ENCODE assay signal across 8 cellular contexts in the genomic region with DNA sequence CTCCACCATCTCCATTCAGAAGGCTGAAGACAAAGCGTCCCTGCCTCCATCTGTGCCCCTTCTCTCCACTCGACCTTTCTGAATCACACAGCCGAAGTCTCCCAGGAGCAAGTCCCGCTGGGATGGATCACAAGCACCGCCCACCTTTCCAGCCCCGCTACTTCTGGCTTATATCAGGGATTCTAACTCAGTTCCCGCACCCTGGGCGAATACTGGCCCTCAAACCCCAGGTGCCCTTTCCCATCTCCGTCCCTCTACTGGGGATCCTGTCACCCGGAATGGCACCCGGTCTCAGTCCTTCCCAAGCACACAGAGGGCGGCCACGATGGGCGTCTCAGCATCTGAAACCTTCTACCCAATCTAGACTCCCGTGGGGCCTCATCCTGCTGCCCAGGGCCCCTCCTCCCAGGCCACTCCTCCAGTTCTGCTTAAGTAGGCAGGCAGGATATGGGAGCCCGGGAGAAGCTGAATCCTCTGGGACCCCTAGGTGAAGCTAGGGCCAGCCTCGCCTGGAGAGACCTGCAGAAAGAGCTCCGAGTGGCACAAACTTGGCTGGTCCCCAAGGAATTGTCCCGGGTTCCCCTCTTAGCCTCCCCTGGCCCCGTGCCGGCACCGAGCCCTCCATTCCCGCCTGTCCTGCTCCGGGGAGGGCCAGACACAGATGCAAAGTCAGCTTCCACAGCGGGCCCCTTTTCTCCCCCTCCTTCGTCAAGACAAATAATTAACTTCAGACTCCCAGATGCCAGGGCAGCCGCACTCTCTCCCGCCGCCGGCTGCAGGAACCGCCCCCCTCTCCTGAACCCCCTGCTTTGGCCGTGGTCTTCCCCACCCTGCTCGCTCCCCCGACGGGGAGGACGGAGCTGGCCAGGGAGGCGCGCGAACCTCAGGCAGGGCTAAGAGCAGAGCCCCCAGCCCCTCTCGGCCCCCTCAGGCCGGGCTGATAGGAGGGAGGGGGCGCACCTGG. TPM values are rescaled to one million over a fixed set of nuclear protein-coding genes. Genes with fewer than 3 reads are reported as not detected.
DNase-seq lines count a peak whose midpoint lies in the region; ATAC-seq, FAIRE-seq and TF ChIP-seq lines count a peak whose summit lies in the region.

No MANE protein-coding gene starts in this region.

- no peaks in the 10 kb centered on the region for H3K9me3 Mint-ChIP-seq in activated CD4-positive, alpha-beta memory T cell treated with anti-CD3 and anti-CD28 coated beads for 36 hours

- H3K4me2 ChIP-seq in trophoblast cell (ENCODE audit: low read length): peak overlapping the region; percentile 56

- CTCF ChIA-PET in activated CD4-positive, alpha-beta memory T cell treated with anti-CD3 and anti-CD28 coated beads for 36 hours (lab: Charles Lee): interaction anchor here (5.7 kb wide), 1 partner anchor 182 kb away, joined by 28 read pairs; no protein-coding TSS in a partner anchor

- no peak overlapping the region for H3K4ac ChIP-seq in trophoblast cell (ENCODE audit: low read depth, low read length)

- TF ChIP-seq CTCF in D721Med (IDR thresholded peaks at IDR 0.05; ENCODE audit: insufficient read depth, missing control alignments) (no peak), RWPE2 (IDR thresholded peaks at IDR 0.05; ENCODE audit: poor library complexity, severe bottlenecking) (no peak), foreskin keratinocyte (conservative IDR thresholded peaks at IDR 0.05) (no peak)

- H3K4me3 Mint-ChIP-seq in activated CD4-positive, alpha-beta memory T cell treated with anti-CD3 and anti-CD28 coated beads for 36 hours: no peak overlapping the region

- H2BK5ac ChIP-seq in trophoblast cell (ENCODE audit: low read depth, low read length, poor library complexity): no peak overlapping the region

- no peak overlapping the region for H3K27ac Mint-ChIP-seq in activated CD4-positive, alpha-beta memory T cell treated with anti-CD3 and anti-CD28 coated beads for 36 hours

- peak overlapping the region; percentile 83 for H2AFZ ChIP-seq in trophoblast cell (ENCODE audit: insufficient read depth, low read length, poor library complexity)

- FAIRE-seq in D721Med (lab: Jason Lieb, UNC): no peak

- WGBS in trophoblast cell (ENCODE audit: extremely low coverage, insufficient coverage, insufficient read length): no CpG with 5 or more reads among the region's 42 CpGs

- H3K79me2 ChIP-seq in trophoblast cell (ENCODE audit: control insufficient read depth, insufficient read depth, low read length, poor library complexity): no peaks in the 10 kb centered on the region

- H4K8ac ChIP-seq in trophoblast cell (ENCODE audit: low read depth, low read length): no peak overlapping the region

- POLR2A ChIA-PET in activated CD4-positive, alpha-beta memory T cell treated with anti-CD3 and anti-CD28 coated beads for 36 hours (lab: Charles Lee): no interaction called here

- no peak overlapping the region for H3K23ac ChIP-seq in trophoblast cell (ENCODE audit: low read length)

- peak overlapping the region; percentile 12 for H4K12ac ChIP-seq in trophoblast cell (ENCODE audit: low read depth, low read length)

- H2BK12ac ChIP-seq in trophoblast cell (ENCODE audit: low read length): no peak overlapping the region

- peaks cover 4% of the 10 kb centered on the region for H3K4me1 Mint-ChIP-seq in activated CD4-positive, alpha-beta memory T cell treated with anti-CD3 and anti-CD28 coated beads for 36 hours (ENCODE audit: low read depth)

- H3K27me3 ChIP-seq in RWPE2 (ENCODE audit: insufficient read depth, poor library complexity, severe bottlenecking) (peaks cover 10% of the 10 kb centered on the region), foreskin keratinocyte (peaks cover 62% of the 10 kb centered on the region), trophoblast cell (ENCODE audit: insufficient read depth, low read length) (peaks cover 25% of the 10 kb centered on the region)

- H4K91ac ChIP-seq in trophoblast cell (ENCODE audit: low read depth, low read length): no peak overlapping the region

- no peaks in the 10 kb centered on the region for H3K4me1 ChIP-seq in RWPE2 (ENCODE audit: insufficient read depth, poor library complexity, severe bottlenecking)
- H3K4me1 ChIP-seq in foreskin keratinocyte: no peaks in the 10 kb centered on the region
- peaks cover 8 to 10% of the 10 kb centered on the region in 2 experiments for H3K4me1 ChIP-seq in trophoblast cell (ENCODE audit: control insufficient read depth in 1 of 2, insufficient read depth in 2 of 2, low read length in 2 of 2)

- peak; percentile 24; the same call in 1 of the 3 replicates for ATAC-seq in RWPE2 (ENCODE audit: low read depth)
- peak; percentile 40 for ATAC-seq in foreskin keratinocyte
- ATAC-seq in GM18868 (IDR thresholded peaks at IDR 0.05; ENCODE audit: unreplicated experiment): no peak

- H3K18ac ChIP-seq in trophoblast cell (ENCODE audit: low read length): no peak overlapping the region

- H3K36me3 ChIP-seq in RWPE2 (ENCODE audit: low read depth) (no peaks in the 10 kb centered on the region), trophoblast cell (ENCODE audit: control insufficient read depth in 1 of 2, insufficient read depth in 2 of 2, low read length in 2 of 2) (no peaks in the 10 kb centered on the region)

- intact Hi-C loops in activated CD4-positive, alpha-beta memory T cell treated with anti-CD3 and anti-CD28 coated beads for 36 hours (cut with micrococcal nuclease): loop anchor here (10.0 kb wide), 1 partner anchor 55 kb away; no protein-coding TSS in a partner anchor

- H2AK5ac ChIP-seq in trophoblast cell (ENCODE audit: low read length): no peak overlapping the region

- no peak overlapping the region for H3K27ac ChIP-seq in RWPE2 (ENCODE audit: poor library complexity, severe bottlenecking)
- H3K27ac ChIP-seq in foreskin keratinocyte: no peak overlapping the region
- no peak overlapping the region for H3K27ac ChIP-seq in trophoblast cell (ENCODE audit: low read depth, low read length)

- H3K27me3 Mint-ChIP-seq in activated CD4-positive, alpha-beta memory T cell treated with anti-CD3 and anti-CD28 coated beads for 36 hours: peaks cover 45% of the 10 kb centered on the region

- H3K4me3 ChIP-seq in RWPE2 (ENCODE audit: severe bottlenecking): no peak overlapping the region
- H3K4me3 ChIP-seq in trophoblast cell (ENCODE audit: low read depth, low read length): peak overlapping the region; percentile 25

- H3K9ac ChIP-seq in trophoblast cell (ENCODE audit: low read length): no peak overlapping the region

- peak; percentile 77 for DNase-seq in D721Med (ENCODE audit: insufficient read length, low spot score)
- peak; percentile 47 for DNase-seq in RWPE2 (ENCODE audit: low spot score)
- no peak for DNase-seq in foreskin keratinocyte
- no peak for DNase-seq in trophoblast cell
- no peak for DNase-seq in A172 (ENCODE audit: low spot score)
- no peak for DNase-seq in activated CD4-positive, alpha-beta memory T cell treated with anti-CD3 and anti-CD28 coated beads for 36 hours
- DNase-seq in SIG-M5 treated with dmso at 0.1 percent for 504 hours (lab: John Stamatoyannopoulos, UW; ENCODE audit: unreplicated experiment): no peak

- no peak overlapping the region for H2BK120ac ChIP-seq in trophoblast cell (ENCODE audit: insufficient read depth, low read length, poor library complexity)

- H3K79me1 ChIP-seq in trophoblast cell (ENCODE audit: low read length): no peaks in the 10 kb centered on the region

- no peaks in the 10 kb centered on the region for H3K36me3 Mint-ChIP-seq in activated CD4-positive, alpha-beta memory T cell treated with anti-CD3 and anti-CD28 coated beads for 36 hours

- H3K9me3 ChIP-seq in RWPE2 (ENCODE audit: severe bottlenecking): no peaks in the 10 kb centered on the region
- peaks cover 4% of the 10 kb centered on the region for H3K9me3 ChIP-seq in trophoblast cell (ENCODE audit: insufficient read depth, low read depth, low read length)

- no peak overlapping the region for H3K14ac ChIP-seq in trophoblast cell (ENCODE audit: low read length)

RNA-seq across cellular contexts. Expression of gene KCP, which starts 0.6 kb away (rescaled TPM):
- total RNA-seq in foreskin keratinocyte: 0.03 TPM in 1 of 2 replicates, not detected in the other
- polyA plus RNA-seq in foreskin keratinocyte: 0.03 TPM in 2 replicates
- 0.41 and 0.42 TPM in 2 replicates for polyA plus RNA-seq in trophoblast cell (2013)
- total RNA-seq in A172 (2014; rRNA removed; shearing (Covaris generic)): 0.21 and 0.26 TPM in 2 replicates
- total RNA-seq in activated CD4-positive, alpha-beta memory T cell treated with anti-CD3 and anti-CD28 coated beads for 36 hours: under 1 TPM; 0.05 to 0.12 TPM

RNA-seq across cellular contexts. Expression of gene IRF5, which starts 27.8 kb away (rescaled TPM):
- total RNA-seq in foreskin keratinocyte: 0.81 and 1.1 TPM in 2 replicates
- 0.71 and 0.74 TPM in 2 replicates for polyA plus RNA-seq in foreskin keratinocyte
- polyA plus RNA-seq in trophoblast cell (2013): 0.56 and 0.66 TPM in 2 replicates
- total RNA-seq in A172 (2014; rRNA removed; shearing (Covaris generic)): 17.4 and 20.8 TPM in 2 replicates
- 10 to 100 TPM; 21.7 to 22.9 TPM for total RNA-seq in activated CD4-positive, alpha-beta memory T cell treated with anti-CD3 and anti-CD28 coated beads for 36 hours

RNA-seq across cellular contexts. Expression of gene ATP6V1F, which starts 47.2 kb away (rescaled TPM):
- 126 and 133 TPM in 2 replicates for total RNA-seq in foreskin keratinocyte
- 266 and 275 TPM in 2 replicates for polyA plus RNA-seq in foreskin keratinocyte
- polyA plus RNA-seq in trophoblast cell (2013): 282 and 295 TPM in 2 replicates
- 157 and 171 TPM in 2 replicates for total RNA-seq in A172 (2014; rRNA removed; shearing (Covaris generic))
- 100 to 1,000 TPM; 113 to 117 TPM for total RNA-seq in activated CD4-positive, alpha-beta memory T cell treated with anti-CD3 and anti-CD28 coated beads for 36 hours

Comparison
In these comparisons a context has a peak if more than half of its experiments do, and no peak if none do; other contexts are left out.
1. DNase-seq: peak in D721Med (single experiment) and RWPE2 (single experiment); none in foreskin keratinocyte (0 of 2), trophoblast cell (0 of 2), A172 (single experiment), activated CD4-positive, alpha-beta memory T cell treated with anti-CD3 and anti-CD28 coated beads for 36 hours (single experiment) and SIG-M5 treated with dmso at 0.1 percent for 504 hours (single experiment).